Comparison of ENCODE assay signal across 17 cellular contexts in the genomic region with DNA sequence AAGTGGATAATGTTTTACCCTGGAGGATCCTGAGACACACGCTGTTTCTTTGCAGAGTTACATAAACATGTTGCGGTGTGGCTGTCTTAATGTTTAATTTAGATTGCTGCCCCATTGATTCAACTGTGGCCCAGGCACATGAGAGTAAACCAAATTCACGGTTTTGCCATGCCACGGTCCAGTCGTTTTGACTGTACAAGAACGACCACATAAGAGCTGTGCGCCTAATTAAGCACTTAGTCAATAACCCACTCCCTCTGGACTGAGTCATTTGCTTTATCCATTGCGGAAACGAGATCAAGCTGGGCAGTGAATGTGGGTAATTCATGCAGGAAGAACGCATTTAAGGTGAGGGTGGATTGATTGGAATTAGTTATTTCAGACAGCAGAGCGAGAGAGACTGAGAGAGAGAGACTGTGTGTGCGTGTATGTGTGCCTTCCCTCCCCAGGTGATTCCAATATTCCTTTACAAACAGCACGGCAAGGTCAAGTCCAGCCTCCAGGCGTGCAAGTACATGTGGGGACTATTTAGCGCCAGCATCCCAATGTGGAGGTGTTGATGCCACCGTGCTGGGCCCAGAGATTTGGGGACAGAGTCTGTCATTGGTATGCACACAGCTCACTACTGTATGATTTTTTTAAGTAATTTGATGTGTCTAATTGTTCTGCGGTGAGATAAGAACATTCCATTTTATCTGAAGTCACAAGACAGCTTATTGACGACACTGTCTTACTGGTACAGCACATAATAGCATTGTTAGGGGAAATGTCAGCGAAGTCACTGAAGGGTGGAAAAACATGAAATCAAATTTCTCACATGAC. TPM values are rescaled to one million over a fixed set of nuclear protein-coding genes. Genes with fewer than 3 reads are reported as not detected.
DNase-seq lines count a peak whose midpoint lies in the region; ATAC-seq and TF ChIP-seq lines count a peak whose summit lies in the region.
"Had no signal": no experiment of that assay in that cellular context is flagged by ENCODE, and none has a peak within 500 bp of the region (broad histone marks: within the 10 kb centered on the region; RNA-seq: fewer than 3 reads in every experiment).

No MANE protein-coding gene starts in this region.

- no peaks in the 10 kb centered on the region for H3F3A ChIP-seq in MM.1S (ENCODE audit: insufficient read depth, low read length)

- peaks cover 33% of the 10 kb centered on the region for H3K4me1 ChIP-seq in HEK293 (ENCODE audit: control insufficient read depth, insufficient read depth, low read length)
- H3K4me1 ChIP-seq in MM.1S (ENCODE audit: low read length), result no peaks in the 10 kb centered on the region
- H3K4me1 ChIP-seq: esophagus muscularis mucosa had no signal

- H3K4me3 ChIP-seq in HEK293 (ENCODE audit: low read depth, low read length) (no peak overlapping the region), MM.1S (ENCODE audit: low read length) (no peak overlapping the region)
- H3K4me3 ChIP-seq: cardiac muscle cell, esophagus muscularis mucosa, vagina had no signal

- no peak for TF ChIP-seq CTCF in HEK293 (tag by site-specific recombination; IDR thresholded peaks at IDR 0.05)
- no peak for TF ChIP-seq CTCF in MM.1S (IDR thresholded peaks at IDR 0.05; ENCODE audit: low read length)

- POLR2A ChIA-PET in HEK293 (lab: Yijun Ruan, JAX), result interaction anchor here (0.6 to 1.3 kb wide), 5 partner anchors 9 to 531 kb away, joined by 3 to 10 read pairs (median 5); partner anchors contain the start of genes CTBP2, EDRF1 and TEX36

- H3K9me3 Mint-ChIP-seq in activated naive CD8-positive, alpha-beta T cell treated with anti-CD3 and anti-CD28 coated beads, Interleukin-2, amount 50 U/mL, for 24 hours, result no peaks in the 10 kb centered on the region
- H3K9me3 Mint-ChIP-seq: natural killer cell treated with Interleukin-12 subunit alpha and Interleukin-12 subunit beta and Interleukin-15 and Interleukin-18, amount 100 ng/mL, for 72 hours had no signal

- no peak overlapping the region for H3K9ac ChIP-seq in MM.1S (ENCODE audit: low read length)
- H3K9ac ChIP-seq: SK-N-SH had no signal

- H3K27ac ChIP-seq in HEK293 (ENCODE audit: extremely low read depth, low read depth, low read length) (peak overlapping the region; percentile 35; the same call in 1 of the 2 replicates), MM.1S (ENCODE audit: low read length) (no peak overlapping the region)
- H3K27ac ChIP-seq: cardiac muscle cell, esophagus muscularis mucosa, vagina had no signal

- H3K27me3 ChIP-seq in MM.1S (replicated peaks; ENCODE audit: insufficient read depth, low read length), result no peaks in the 10 kb centered on the region
- H3K27me3 ChIP-seq: cardiac muscle cell, vagina had no signal

- no peaks in the 10 kb centered on the region for H3K79me2 ChIP-seq in MM.1S (ENCODE audit: low read length)

- H3K27me3 Mint-ChIP-seq in activated naive CD8-positive, alpha-beta T cell treated with anti-CD3 and anti-CD28 coated beads, Interleukin-2, amount 50 U/mL, for 24 hours, result no peaks in the 10 kb centered on the region

- no peak overlapping the region for H3K4me3 Mint-ChIP-seq in activated naive CD8-positive, alpha-beta T cell treated with anti-CD3 and anti-CD28 coated beads, Interleukin-2, amount 50 U/mL, for 24 hours
- H3K4me3 Mint-ChIP-seq: CD14-positive monocyte; natural killer cell treated with Interleukin-12 subunit alpha and Interleukin-12 subunit beta and Interleukin-15 and Interleukin-18, amount 100 ng/mL, for 72 hours had no signal

- H3K36me3 ChIP-seq in HEK293 (ENCODE audit: control insufficient read depth in 2 of 2, insufficient read depth in 1 of 2, low read length in 2 of 2) (no peaks in the 10 kb centered on the region), MM.1S (replicated peaks; ENCODE audit: insufficient read depth, low read length) (no peaks in the 10 kb centered on the region)
- H3K36me3 ChIP-seq: cardiac muscle cell, esophagus muscularis mucosa, vagina had no signal

- H3K36me3 Mint-ChIP-seq in activated naive CD8-positive, alpha-beta T cell treated with anti-CD3 and anti-CD28 coated beads, Interleukin-2, amount 50 U/mL, for 24 hours (ENCODE audit: low read depth), result no peaks in the 10 kb centered on the region
- H3K36me3 Mint-ChIP-seq: CD14-positive monocyte; natural killer cell treated with Interleukin-12 subunit alpha and Interleukin-12 subunit beta and Interleukin-15 and Interleukin-18, amount 100 ng/mL, for 72 hours had no signal

- H3K4me1 Mint-ChIP-seq in activated naive CD8-positive, alpha-beta T cell treated with anti-CD3 and anti-CD28 coated beads, Interleukin-2, amount 50 U/mL, for 24 hours, result no peaks in the 10 kb centered on the region
- H3K4me1 Mint-ChIP-seq: CD14-positive monocyte had no signal

- no peaks in the 10 kb centered on the region for H3K9me3 ChIP-seq in HEK293 (ENCODE audit: control insufficient read depth, insufficient read depth, low read depth, low read length)
- H3K9me3 ChIP-seq in MM.1S (replicated peaks; ENCODE audit: insufficient read depth, low read length), result no peaks in the 10 kb centered on the region
- H3K9me3 ChIP-seq: esophagus muscularis mucosa, SK-N-SH, vagina had no signal

- CTCF ChIA-PET in HEK293 (lab: Yijun Ruan, JAX), result interaction anchor here (0.6 to 0.7 kb wide), 2 partner anchors 34 to 739 kb away, joined by 3 read pairs; no protein-coding TSS in a partner anchor

- no peak overlapping the region for H2AFZ ChIP-seq in MM.1S (ENCODE audit: low read length)

- no peak for ATAC-seq in activated naive CD8-positive, alpha-beta T cell treated with anti-CD3 and anti-CD28 coated beads, Interleukin-2, amount 50 U/mL, for 24 hours
- ATAC-seq: natural killer cell treated with Interleukin-12 subunit alpha and Interleukin-12 subunit beta and Interleukin-15 and Interleukin-18, amount 100 ng/mL, for 72 hours had no signal

- H3K4me2 ChIP-seq in MM.1S (ENCODE audit: low read depth, low read length), result no peak overlapping the region
- H3K4me2 ChIP-seq: SK-N-SH had no signal

- no peaks in the 10 kb centered on the region for H3K9me2 ChIP-seq in MM.1S (replicated peaks; ENCODE audit: insufficient read depth, low read length)
- H3K9me2 ChIP-seq: SK-N-SH had no signal

- no peaks in the 10 kb centered on the region for H4K20me1 ChIP-seq in MM.1S (ENCODE audit: insufficient read depth, low read length)

- H3K27ac Mint-ChIP-seq in activated naive CD8-positive, alpha-beta T cell treated with anti-CD3 and anti-CD28 coated beads, Interleukin-2, amount 50 U/mL, for 24 hours, result no peak overlapping the region
- H3K27ac Mint-ChIP-seq: CD14-positive monocyte; natural killer cell treated with Interleukin-12 subunit alpha and Interleukin-12 subunit beta and Interleukin-15 and Interleukin-18, amount 100 ng/mL, for 72 hours had no signal

- DNase-seq in AG20443 (ENCODE audit: low spot score) (peak; percentile 17), RPMI7951 (ENCODE audit: low read depth) (peak; percentile 5), iris pigment epithelial cell (ENCODE audit: low read depth) (peak; percentile 52), MM.1S (no peak), NCI-H2171 treated with DMSO at 0.1 percent for 48 hours (lab: John Stamatoyannopoulos, UW) (no peak)
- no peak for DNase-seq in stimulated activated CD4-positive, alpha-beta T cell treated with anti-CD3 and anti-CD28 coated beads, Interleukin-4, amount 100 ng/mL, for 1 hour
- DNase-seq in activated naive CD8-positive, alpha-beta T cell treated with anti-CD3 and anti-CD28 coated beads, Interleukin-2, amount 50 U/mL, for 24 hours, result no peak
- DNase-seq: activated CD4-positive, CD25-positive, alpha-beta regulatory T cell treated with anti-CD3 and anti-CD28 coated beads, Interleukin-2, amount 50 U/mL, for 72 hours; islet precursor cell; NCI-H524 treated with DMSO at 0.1 percent for 48 hours; SK-N-SH had no signal

TF ChIP-seq in HEK293, 187 proteins besides CTCF, POLR2A, EP300 and RAD21 (continues in another document):
- TF ChIP-seq ZNF670 (tag by site-specific recombination; IDR thresholded peaks at IDR 0.05; ENCODE audit: low read depth) (no peak), ZNF16 (tag by site-specific recombination; IDR thresholded peaks at IDR 0.05; ENCODE audit: low read depth) (no peak), MEIS1 (CRISPR knock-in tag; IDR thresholded peaks at IDR 0.05; ENCODE audit: borderline replicate concordance) (no peak), RBAK (tag by site-specific recombination; IDR thresholded peaks at IDR 0.05) (no peak), ZNF121 (tag by site-specific recombination; IDR thresholded peaks at IDR 0.05) (no peak), ZNF184 (tag by site-specific recombination; IDR thresholded peaks at IDR 0.05) (0 out of 2 replicates have a peak, but pooled peaks have one; percentile 59), SCRT2 (tag by site-specific recombination; IDR thresholded peaks at IDR 0.05) (no peak), WT1 (tag by site-specific recombination; IDR thresholded peaks at IDR 0.05) (peak; percentile 96), ZNF24 (tag by site-specific recombination; IDR thresholded peaks at IDR 0.05) (no peak; the same call in 1 of the 2 replicates), TRIM28 (IDR thresholded peaks at IDR 0.05; ENCODE audit: borderline replicate concordance, low read length) (peak; percentile 64), ZBTB1 (tag by site-specific recombination; IDR thresholded peaks at IDR 0.05) (no peak; the same call in 1 of the 2 replicates), PRDM1 (tag by site-specific recombination; IDR thresholded peaks at IDR 0.05) (no peak), ZNF621 (tag by site-specific recombination; IDR thresholded peaks at IDR 0.05) (no peak), ZFP69B (tag by site-specific recombination; IDR thresholded peaks at IDR 0.05) (no peak), ZNF529 (tag by site-specific recombination; IDR thresholded peaks at IDR 0.05; ENCODE audit: insufficient replicate concordance) (no peak), ZNF473 (tag by site-specific recombination; IDR thresholded peaks at IDR 0.05) (no peak), ZNF292 (tag by site-specific recombination; IDR thresholded peaks at IDR 0.05; ENCODE audit: borderline replicate concordance, low read depth) (no peak)
- TF ChIP-seq, protein P1, sequence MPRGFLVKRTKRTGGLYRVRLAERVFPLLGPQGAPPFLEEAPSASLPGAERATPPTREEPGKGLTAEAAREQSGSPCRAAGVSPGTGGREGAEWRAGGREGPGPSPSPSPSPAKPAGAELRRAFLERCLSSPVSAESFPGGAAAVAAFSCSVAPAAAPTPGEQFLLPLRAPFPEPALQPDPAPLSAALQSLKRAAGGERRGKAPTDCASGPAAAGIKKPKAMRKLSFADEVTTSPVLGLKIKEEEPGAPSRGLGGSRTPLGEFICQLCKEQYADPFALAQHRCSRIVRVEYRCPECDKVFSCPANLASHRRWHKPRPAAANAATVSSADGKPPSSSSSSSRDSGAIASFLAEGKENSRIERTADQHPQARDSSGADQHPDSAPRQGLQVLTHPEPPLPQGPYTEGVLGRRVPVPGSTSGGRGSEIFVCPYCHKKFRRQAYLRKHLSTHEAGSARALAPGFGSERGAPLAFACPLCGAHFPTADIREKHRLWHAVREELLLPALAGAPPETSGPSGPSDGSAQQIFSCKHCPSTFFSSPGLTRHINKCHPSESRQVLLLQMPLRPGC (tag by site-specific recombination; IDR thresholded peaks at IDR 0.05), result peak; percentile 68; the same call in 1 of the 2 replicates

RNA-seq across cellular contexts. Expression of gene TEX36, which starts 8.4 kb away (rescaled TPM):
- total RNA-seq in RPMI7951 (2014; rRNA removed; shearing (Covaris generic)), result not detected in 2 replicates
- total RNA-seq: cardiac muscle cell; esophagus muscularis mucosa; natural killer cell treated with Interleukin-12 subunit alpha and Interleukin-12 subunit beta and Interleukin-15 and Interleukin-18, amount 100 ng/mL, for 72 hours; vagina had no signal

RNA-seq across cellular contexts. Expression of gene EDRF1, which starts 28.1 kb away (rescaled TPM):
- total RNA-seq in RPMI7951 (2014; rRNA removed; shearing (Covaris generic)), result 15.9 and 17.9 TPM in 2 replicates

Comparison
In these comparisons a context has a peak if more than half of its experiments do, and no peak if none do; other contexts are left out.
1. DNase-seq: peak in AG20443 (single experiment), RPMI7951 (single experiment) and iris pigment epithelial cell (single experiment); none in stimulated activated CD4-positive, alpha-beta T cell treated with anti-CD3 and anti-CD28 coated beads, Interleukin-4, amount 100 ng/mL, for 1 hour (single experiment), MM.1S (single experiment), activated naive CD8-positive, alpha-beta T cell treated with anti-CD3 and anti-CD28 coated beads, Interleukin-2, amount 50 U/mL, for 24 hours (single experiment) and NCI-H2171 treated with DMSO at 0.1 percent for 48 hours (single experiment).